Comparison of ENCODE assay signal across 8 cellular contexts in the genomic region with DNA sequence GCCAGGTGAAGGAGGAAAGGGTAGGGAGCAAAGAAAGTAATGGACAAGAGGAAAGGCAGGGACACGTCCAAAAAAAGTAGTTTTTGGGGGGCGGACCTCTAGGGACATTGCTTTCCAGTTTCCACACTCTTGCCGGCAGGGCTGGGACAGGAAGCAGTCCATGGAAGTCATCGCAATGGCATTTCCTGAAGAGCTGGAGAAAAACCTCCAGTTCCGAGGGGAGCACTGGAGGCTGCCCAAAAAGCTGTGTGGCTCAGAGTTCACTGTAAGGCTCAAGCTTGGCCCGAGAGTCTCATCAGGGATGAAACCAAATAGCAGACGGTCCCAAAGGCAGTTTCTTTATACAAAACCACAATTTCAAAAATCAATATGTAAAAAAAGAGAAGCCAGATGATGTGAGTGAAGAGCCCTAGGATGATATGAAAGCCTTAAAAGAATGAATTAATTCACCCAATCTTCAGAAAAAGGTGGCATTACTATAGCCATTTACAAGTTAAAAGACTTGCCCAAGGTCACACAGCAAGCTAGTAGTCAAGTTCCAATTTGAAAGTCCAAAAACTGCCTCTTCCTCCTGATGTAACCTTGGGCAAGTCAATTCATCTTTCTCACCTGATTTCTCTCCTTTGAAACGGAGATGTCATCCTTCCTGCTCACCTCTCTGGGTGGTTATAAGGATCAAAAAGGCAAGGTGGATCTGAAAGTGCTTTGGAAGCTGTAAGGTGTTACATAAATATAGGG. TPM values are rescaled to one million over a fixed set of nuclear protein-coding genes. Genes with fewer than 3 reads are reported as not detected.
DNase-seq lines count a peak whose midpoint lies in the region; ATAC-seq and TF ChIP-seq lines count a peak whose summit lies in the region.

No MANE protein-coding gene starts in this region.

- no peaks in the 10 kb centered on the region for H3K9me2 ChIP-seq in MM.1S (replicated peaks; ENCODE audit: insufficient read depth, low read length)

- H3K4me2 ChIP-seq in MM.1S (ENCODE audit: low read depth, low read length) = peak overlapping the region; percentile 80

- no peaks in the 10 kb centered on the region for H4K20me1 ChIP-seq in MM.1S (ENCODE audit: insufficient read depth, low read length)

- no peaks in the 10 kb centered on the region for H3K9me3 ChIP-seq in AG04450 (ENCODE audit: control insufficient read depth, insufficient read depth, low read length)
- no peaks in the 10 kb centered on the region for H3K9me3 ChIP-seq in MM.1S (replicated peaks; ENCODE audit: insufficient read depth, low read length)
- no peaks in the 10 kb centered on the region for H3K9me3 ChIP-seq in upper lobe of right lung

- H3K27ac ChIP-seq in AG04450 (ENCODE audit: low read depth, low read length) (peak overlapping the region; percentile 95), MM.1S (ENCODE audit: low read length) (peak overlapping the region; percentile 99), upper lobe of right lung (peak overlapping the region; percentile 95)

- intact Hi-C loops in upper lobe of right lung (cut with DNase I) = no loop called here

- H3K27me3 ChIP-seq in AG04450 (ENCODE audit: control insufficient read depth, insufficient read depth, low read length) = no peaks in the 10 kb centered on the region
- no peaks in the 10 kb centered on the region for H3K27me3 ChIP-seq in MM.1S (replicated peaks; ENCODE audit: insufficient read depth, low read length)
- H3K27me3 ChIP-seq in upper lobe of right lung = no peaks in the 10 kb centered on the region

- H3K79me2 ChIP-seq in MM.1S (ENCODE audit: low read length) = peaks cover 88% of the 10 kb centered on the region

- ATAC-seq in upper lobe of right lung (peak; percentile 61), HG03439 (IDR thresholded peaks at IDR 0.05; ENCODE audit: unreplicated experiment) (no peak), GM19397 (IDR thresholded peaks at IDR 0.05; ENCODE audit: unreplicated experiment) (no peak)

- POLR2A ChIA-PET in AG04450 (lab: Yijun Ruan, JAX) = interaction anchor here (0.9 to 3.0 kb wide), 4 partner anchors 10 to 79 kb away, joined by 4 to 25 read pairs (median 8); a partner anchor contains a TSS

- no peak overlapping the region for H2AFZ ChIP-seq in MM.1S (ENCODE audit: low read length)

- TF ChIP-seq CTCF in AG04450 (IDR thresholded peaks at IDR 0.05; ENCODE audit: low read depth, low read length) (no peak), MM.1S (IDR thresholded peaks at IDR 0.05; ENCODE audit: low read length) (no peak), upper lobe of right lung (IDR thresholded peaks at IDR 0.05) (no peak)

- H3K36me3 ChIP-seq in MM.1S (replicated peaks; ENCODE audit: insufficient read depth, low read length) (peaks cover 10% of the 10 kb centered on the region; the same call in 1 of the 2 replicates), upper lobe of right lung (peaks cover 66% of the 10 kb centered on the region)

- CTCF ChIA-PET in AG04450 (lab: Charles Lee) = interaction anchor here (1.1 to 6.2 kb wide), 5 partner anchors 11 to 80 kb away, joined by 3 to 45 read pairs (median 5); no protein-coding TSS in a partner anchor

- DNase-seq in AG04450 (ENCODE audit: low read depth, low spot score) (peak; percentile 74), MM.1S (peak; percentile 35), dermis blood vessel endothelial cell (peak; percentile 89), medulla oblongata (ENCODE audit: extremely low spot score) (peak; percentile 35), upper lobe of right lung (peak; percentile 73), DMS 273 (lab: John Stamatoyannopoulos, UW; ENCODE audit: unreplicated experiment) (no peak)

- H3F3A ChIP-seq in MM.1S (ENCODE audit: insufficient read depth, low read length) = peaks cover 90% of the 10 kb centered on the region

- H3K4me3 ChIP-seq in AG04450 (ENCODE audit: low read depth, low read length) (peak overlapping the region; percentile 34), MM.1S (ENCODE audit: low read length) (peak overlapping the region; percentile 53), upper lobe of right lung (peak overlapping the region; percentile 34)

- H3K9ac ChIP-seq in MM.1S (ENCODE audit: low read length) = peak overlapping the region; percentile 69

- H3K4me1 ChIP-seq in MM.1S (ENCODE audit: low read length) (peaks cover 63% of the 10 kb centered on the region), upper lobe of right lung (peaks cover 94% of the 10 kb centered on the region)

RNA-seq across cellular contexts. Expression of a gene that starts 9.2 kb away (rescaled TPM):
- polyA plus RNA-seq in AG04450 (2011; rRNA removed) = 57.5 and 58.6 TPM in 2 replicates
- 37.9 and 48.8 TPM in 2 replicates for polyA minus RNA-seq in AG04450 (2011; rRNA and poly(A)+ RNA removed)
- total RNA-seq in dermis blood vessel endothelial cell (46.1 and 62.9 TPM in 2 replicates), upper lobe of right lung (174 TPM)

RNA-seq across cellular contexts. Expression of a gene that starts 25.6 kb away (rescaled TPM):
- 19.8 and 24.4 TPM in 2 replicates for polyA plus RNA-seq in AG04450 (2011; rRNA removed)
- 11.8 and 17.8 TPM in 2 replicates for polyA minus RNA-seq in AG04450 (2011; rRNA and poly(A)+ RNA removed)
- 16.5 and 81.7 TPM in 2 replicates for total RNA-seq in dermis blood vessel endothelial cell
- 1.6 TPM for total RNA-seq in upper lobe of right lung
